In genomic region chr11:95596011-95596489, GRCh38 we compare ENCODE assay signal across 2 cellular contexts.
TF ChIP-seq lines count a peak whose summit lies in the region.

No MANE protein-coding gene starts in this region.

TF ChIP-seq in SK-N-SH, 30 proteins besides CTCF, POLR2A, EP300 and RAD21 (continued from another document):
- no peak for TF ChIP-seq ZBTB33 (IDR thresholded peaks at IDR 0.05; ENCODE audit: borderline replicate concordance, low read depth)

TF ChIP-seq in SK-N-SH treated with all-trans-retinoic acid at 6 μM for 48 hours, 23 proteins besides CTCF, POLR2A, EP300 and RAD21 (continued from another document):
- TF ChIP-seq POU6F1 (CRISPR knock-in tag; IDR thresholded peaks at IDR 0.05; ENCODE audit: borderline replicate concordance, low read depth) (no peak), ZFP3 (CRISPR knock-in tag; IDR thresholded peaks at IDR 0.05) (no peak), TSHZ2 (CRISPR knock-in tag; IDR thresholded peaks at IDR 0.05) (no peak)
